Comparison of ENCODE assay signal across 24 cellular contexts in the genomic region with DNA sequence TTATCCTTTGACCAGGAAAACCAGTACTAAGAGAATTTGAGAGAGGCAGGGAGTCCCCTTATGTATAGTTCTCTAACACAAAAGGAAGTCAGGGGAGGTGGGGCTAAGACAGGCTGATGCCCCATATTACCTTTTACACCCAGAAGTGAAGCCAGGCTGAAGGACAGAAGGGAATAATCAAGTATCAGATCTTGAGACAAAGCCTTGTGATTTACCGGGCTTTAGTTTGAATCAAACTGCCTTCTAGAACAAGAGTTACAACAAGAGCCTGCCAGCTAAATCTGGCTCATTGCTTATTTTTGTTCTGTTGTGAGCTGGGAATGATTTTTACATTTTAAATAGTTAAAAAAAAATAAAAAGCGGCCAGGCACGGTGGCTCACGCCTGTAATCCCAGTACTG.
DNase-seq lines count a peak whose midpoint lies in the region; ATAC-seq and TF ChIP-seq lines count a peak whose summit lies in the region.
"Had no signal": no experiment of that assay in that cellular context is flagged by ENCODE, and none has a peak within 500 bp of the region (broad histone marks: within the 10 kb centered on the region; RNA-seq: fewer than 3 reads in every experiment).

No MANE protein-coding gene starts in this region.

- DNase-seq in left ventricle myocardium inferior (no peak), Right ventricle myocardium superior (no peak), fibroblast of mammary gland (ENCODE audit: low read depth) (peak; percentile 41), prostate gland (ENCODE audit: low spot score) (no peak), aorta (no peak)
- no peak for DNase-seq in activated CD8-positive, alpha-beta memory T cell treated with anti-CD3 and anti-CD28 coated beads, Interleukin-2, amount 10 ng/mL, durations not matched to agents 7 days and 5 days
- DNase-seq: 8988T; activated CD4-positive, alpha-beta T cell treated with anti-CD3 and anti-CD28 coated beads for 1 hour; activated naive CD4-positive, alpha-beta T cell treated with Interleukin-2 at 50 U/mL for 16 hours; activated T-cell treated with anti-CD3 and anti-CD28 coated beads, Interleukin-2, amount 50 U/mL, for 24 hours; amniotic stem cell; Caco-2; DND-41; effector CD4-positive, alpha-beta T cell; kidney glomerular epithelial cell; NCI-H1092; NCI-H2029 treated with DMSO at 0.1 percent for 48 hours; NCI-H226; NCI-H774; stimulated activated CD4-positive, alpha-beta T cell treated with anti-CD3 and anti-CD28 coated beads, Interleukin-1b, Interleukin-23, amount 100 ng/mL, for 48 hours had no signal

- peaks cover 2% of the 10 kb centered on the region for H3K27me3 Mint-ChIP-seq in activated CD8-positive, alpha-beta memory T cell treated with anti-CD3 and anti-CD28 coated beads, Interleukin-2, amount 10 ng/mL, durations not matched to agents 7 days and 5 days

- no peaks in the 10 kb centered on the region for H3K9me3 Mint-ChIP-seq in activated CD8-positive, alpha-beta memory T cell treated with anti-CD3 and anti-CD28 coated beads, Interleukin-2, amount 10 ng/mL, durations not matched to agents 7 days and 5 days (ENCODE audit: low read depth)
- H3K9me3 Mint-ChIP-seq: activated T-cell treated with anti-CD3 and anti-CD28 coated beads, Interleukin-2, amount 50 U/mL, for 24 hours; stimulated activated effector memory CD8-positive, alpha-beta T cell treated with anti-CD3 and anti-CD28 coated beads, Interleukin-12 subunit alpha, Interleukin-12 subunit beta, amount 100 ng/mL, for 72 hours had no signal

- H3K27ac ChIP-seq in left ventricle myocardium inferior (replicated peaks) = peak overlapping the region; percentile 58
- H3K27ac ChIP-seq in prostate gland = peak overlapping the region; percentile 3 to 44
- peak overlapping the region; percentile 83 to 87 for H3K27ac ChIP-seq in aorta (ENCODE audit: low read depth in 1 of 2, low read length in 2 of 2)
- H3K27ac ChIP-seq: BLaER1 had no signal

- intact Hi-C loops in left ventricle myocardium inferior (cut with micrococcal nuclease) = no loop called here
- intact Hi-C loops in Right ventricle myocardium superior (cut with DNase I) = no loop called here
- intact Hi-C loops in prostate gland (cut with DNase I) = no loop called here
- intact Hi-C loops in aorta (cut with DNase I) = loop anchor here in 1 of 2 donors (10.0 kb wide), 1 partner anchor 170 kb away; a partner anchor contains a TSS

- H3K27me3 ChIP-seq in left ventricle myocardium inferior (ENCODE audit: low read depth) (no peaks in the 10 kb centered on the region), prostate gland (replicated peaks; ENCODE audit: insufficient read depth) (no peaks in the 10 kb centered on the region), aorta (ENCODE audit: control insufficient read depth in 1 of 2, insufficient read depth in 2 of 2, low read length in 1 of 2) (no peaks in the 10 kb centered on the region)
- H3K27me3 ChIP-seq: BLaER1 had no signal

- no peaks in the 10 kb centered on the region for H3K4me1 Mint-ChIP-seq in activated CD8-positive, alpha-beta memory T cell treated with anti-CD3 and anti-CD28 coated beads, Interleukin-2, amount 10 ng/mL, durations not matched to agents 7 days and 5 days
- H3K4me1 Mint-ChIP-seq: stimulated activated effector memory CD8-positive, alpha-beta T cell treated with anti-CD3 and anti-CD28 coated beads, Interleukin-12 subunit alpha, Interleukin-12 subunit beta, amount 100 ng/mL, for 72 hours had no signal

- CTCF ChIA-PET in activated CD8-positive, alpha-beta memory T cell treated with anti-CD3 and anti-CD28 coated beads, Interleukin-2, amount 10 ng/mL, durations not matched to agents 7 days and 5 days (lab: Charles Lee) = no interaction called here

- no peak for TF ChIP-seq POLR2A in prostate gland (IDR thresholded peaks at IDR 0.05)

- WGBS in prostate gland = 30% methylated on average over 4 of the region's 4 CpGs
- WGBS in aorta, 2 donors = 5 to 7% methylated on average over 4 of the region's 4 CpGs

- H3K9me3 ChIP-seq in left ventricle myocardium inferior (replicated peaks) (peaks cover 25% of the 10 kb centered on the region), prostate gland (no peaks in the 10 kb centered on the region), aorta (ENCODE audit: control insufficient read depth, low read length) (no peaks in the 10 kb centered on the region)

- H3K27ac Mint-ChIP-seq in activated CD8-positive, alpha-beta memory T cell treated with anti-CD3 and anti-CD28 coated beads, Interleukin-2, amount 10 ng/mL, durations not matched to agents 7 days and 5 days = no peak overlapping the region
- H3K27ac Mint-ChIP-seq: activated T-cell treated with anti-CD3 and anti-CD28 coated beads, Interleukin-2, amount 50 U/mL, for 24 hours; stimulated activated effector memory CD8-positive, alpha-beta T cell treated with anti-CD3 and anti-CD28 coated beads, Interleukin-12 subunit alpha, Interleukin-12 subunit beta, amount 100 ng/mL, for 72 hours had no signal

- TF ChIP-seq CTCF in left ventricle myocardium inferior (IDR thresholded peaks at IDR 0.05; ENCODE audit: borderline replicate concordance) (no peak), fibroblast of mammary gland (conservative IDR thresholded peaks at IDR 0.05; ENCODE audit: control insufficient read depth, insufficient read depth, low read depth, low read length) (no peak), prostate gland (IDR thresholded peaks at IDR 0.05) (no peak)

- no peaks in the 10 kb centered on the region for H3K36me3 Mint-ChIP-seq in activated CD8-positive, alpha-beta memory T cell treated with anti-CD3 and anti-CD28 coated beads, Interleukin-2, amount 10 ng/mL, durations not matched to agents 7 days and 5 days
- H3K36me3 Mint-ChIP-seq: stimulated activated effector memory CD8-positive, alpha-beta T cell treated with anti-CD3 and anti-CD28 coated beads, Interleukin-12 subunit alpha, Interleukin-12 subunit beta, amount 100 ng/mL, for 72 hours had no signal

- no peak for ATAC-seq in Right ventricle myocardium superior (ENCODE audit: poor library complexity)
- ATAC-seq in aorta (ENCODE audit: low FRiP score) = no peak
- no peak for ATAC-seq in HG03039 (IDR thresholded peaks at IDR 0.05; ENCODE audit: unreplicated experiment)
- ATAC-seq in SK-N-SH treated with all-trans-retinoic acid at 6 μM for 48 hours = no peak
- ATAC-seq in activated CD8-positive, alpha-beta memory T cell treated with anti-CD3 and anti-CD28 coated beads, Interleukin-2, amount 10 ng/mL, durations not matched to agents 7 days and 5 days = no peak
- ATAC-seq: stimulated activated effector memory CD8-positive, alpha-beta T cell treated with anti-CD3 and anti-CD28 coated beads, Interleukin-12 subunit alpha, Interleukin-12 subunit beta, amount 100 ng/mL, for 72 hours had no signal

- H3K4me3 Mint-ChIP-seq in activated CD8-positive, alpha-beta memory T cell treated with anti-CD3 and anti-CD28 coated beads, Interleukin-2, amount 10 ng/mL, durations not matched to agents 7 days and 5 days = no peak overlapping the region
- H3K4me3 Mint-ChIP-seq: activated T-cell treated with anti-CD3 and anti-CD28 coated beads, Interleukin-2, amount 50 U/mL, for 24 hours; stimulated activated effector memory CD8-positive, alpha-beta T cell treated with anti-CD3 and anti-CD28 coated beads, Interleukin-12 subunit alpha, Interleukin-12 subunit beta, amount 100 ng/mL, for 72 hours had no signal

- H3K4me3 ChIP-seq in left ventricle myocardium inferior (no peak overlapping the region), fibroblast of mammary gland (ENCODE audit: control insufficient read depth, low read depth, low read length) (no peak overlapping the region), prostate gland (no peak overlapping the region), aorta (ENCODE audit: low read length in 2 of 2) (no peak overlapping the region)
- H3K4me3 ChIP-seq: BLaER1 had no signal

- H3K36me3 ChIP-seq in left ventricle myocardium inferior = no peaks in the 10 kb centered on the region
- no peaks in the 10 kb centered on the region for H3K36me3 ChIP-seq in prostate gland
- no peaks in the 10 kb centered on the region for H3K36me3 ChIP-seq in aorta (ENCODE audit: control insufficient read depth in 1 of 2, insufficient read depth in 2 of 2, low read length in 1 of 2)
- H3K36me3 ChIP-seq: BLaER1 had no signal

- H3K4me1 ChIP-seq in left ventricle myocardium inferior (peaks cover 19% of the 10 kb centered on the region), prostate gland (replicated peaks) (no peaks in the 10 kb centered on the region), aorta (ENCODE audit: control insufficient read depth in 1 of 2, insufficient read depth in 2 of 2, low read length in 2 of 2) (peaks cover 7 to 12% of the 10 kb centered on the region in 2 donors)
- H3K4me1 ChIP-seq: BLaER1, Caco-2 had no signal

TF ChIP-seq in SK-N-SH treated with all-trans-retinoic acid at 6 μM for 48 hours, 23 proteins besides CTCF, POLR2A, EP300 and RAD21:
- TF ChIP-seq, protein P1, sequence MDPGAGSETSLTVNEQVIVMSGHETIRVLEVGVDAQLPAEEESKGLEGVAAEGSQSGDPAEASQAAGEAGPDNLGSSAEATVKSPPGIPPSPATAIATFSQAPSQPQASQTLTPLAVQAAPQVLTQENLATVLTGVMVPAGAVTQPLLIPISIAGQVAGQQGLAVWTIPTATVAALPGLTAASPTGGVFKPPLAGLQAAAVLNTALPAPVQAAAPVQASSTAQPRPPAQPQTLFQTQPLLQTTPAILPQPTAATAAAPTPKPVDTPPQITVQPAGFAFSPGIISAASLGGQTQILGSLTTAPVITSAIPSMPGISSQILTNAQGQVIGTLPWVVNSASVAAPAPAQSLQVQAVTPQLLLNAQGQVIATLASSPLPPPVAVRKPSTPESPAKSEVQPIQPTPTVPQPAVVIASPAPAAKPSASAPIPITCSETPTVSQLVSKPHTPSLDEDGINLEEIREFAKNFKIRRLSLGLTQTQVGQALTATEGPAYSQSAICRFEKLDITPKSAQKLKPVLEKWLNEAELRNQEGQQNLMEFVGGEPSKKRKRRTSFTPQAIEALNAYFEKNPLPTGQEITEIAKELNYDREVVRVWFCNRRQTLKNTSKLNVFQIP (CRISPR knock-in tag; IDR thresholded peaks at IDR 0.05; ENCODE audit: borderline replicate concordance, low read depth) = no peak
- TF ChIP-seq ZNF8 (CRISPR knock-in tag; IDR thresholded peaks at IDR 0.05) = no peak
- TF ChIP-seq, protein P2, sequence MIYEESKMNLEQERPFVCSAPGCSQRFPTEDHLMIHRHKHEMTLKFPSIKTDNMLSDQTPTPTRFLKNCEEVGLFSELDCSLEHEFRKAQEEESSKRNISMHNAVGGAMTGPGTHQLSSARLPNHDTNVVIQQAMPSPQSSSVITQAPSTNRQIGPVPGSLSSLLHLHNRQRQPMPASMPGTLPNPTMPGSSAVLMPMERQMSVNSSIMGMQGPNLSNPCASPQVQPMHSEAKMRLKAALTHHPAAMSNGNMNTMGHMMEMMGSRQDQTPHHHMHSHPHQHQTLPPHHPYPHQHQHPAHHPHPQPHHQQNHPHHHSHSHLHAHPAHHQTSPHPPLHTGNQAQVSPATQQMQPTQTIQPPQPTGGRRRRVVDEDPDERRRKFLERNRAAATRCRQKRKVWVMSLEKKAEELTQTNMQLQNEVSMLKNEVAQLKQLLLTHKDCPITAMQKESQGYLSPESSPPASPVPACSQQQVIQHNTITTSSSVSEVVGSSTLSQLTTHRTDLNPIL (CRISPR knock-in tag; IDR thresholded peaks at IDR 0.05; ENCODE audit: low read depth) = no peak

Comparison
In these comparisons a context has a peak if more than half of its experiments do, and no peak if none do; other contexts are left out.
1. H3K27ac ChIP-seq: peak in every context shown above with its lines; median percentile 85 in aorta; 58 in left ventricle myocardium inferior; 24 in prostate gland.